19 cellular contexts compared by ENCODE assay signal in the genomic region with DNA sequence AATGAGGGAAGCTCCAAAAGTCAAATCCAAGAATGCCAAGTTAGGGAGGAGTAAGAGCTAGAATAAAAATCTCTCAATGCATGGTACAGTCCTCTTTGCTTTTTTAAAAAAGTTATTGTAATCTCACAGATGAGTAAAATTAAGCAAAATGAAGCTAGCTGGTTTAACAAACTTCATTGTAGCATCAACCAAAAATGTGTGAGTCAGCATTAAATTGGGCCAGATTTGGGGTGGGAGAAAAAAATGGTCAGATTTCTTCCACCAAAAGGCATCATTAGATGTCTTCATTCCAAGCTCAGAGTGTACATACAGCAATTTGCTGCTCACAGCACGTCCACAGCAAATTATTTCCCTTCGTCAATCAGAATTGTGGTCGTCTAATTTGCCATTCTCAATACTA.
DNase-seq lines count a peak whose midpoint lies in the region; ATAC-seq, FAIRE-seq and TF ChIP-seq lines count a peak whose summit lies in the region.
"Had no signal": no experiment of that assay in that cellular context is flagged by ENCODE, and none has a peak within 500 bp of the region (broad histone marks: within the 10 kb centered on the region; RNA-seq: fewer than 3 reads in every experiment).

No MANE protein-coding gene starts in this region.

- H3K9me3 ChIP-seq in A549 (no peaks in the 10 kb centered on the region), IMR-90 (ENCODE audit: control insufficient read depth, insufficient read depth, low read length) (0 out of 2 replicates have a peak, but pooled peaks cover 3% of the 10 kb centered on the region), H1 (ENCODE audit: insufficient read depth in 2 of 2, low read depth in 1 of 2, low read length in 1 of 2) (no peaks in the 10 kb centered on the region)
- H3K9me3 ChIP-seq: BLaER1 had no signal

- in situ Hi-C loops in IMR-90 (cut with MboI; ENCODE audit: low sequenced_read_pairs) = no loop called here

- dilution Hi-C loops in IMR-90 (cut with HindIII; ENCODE audit: low sequenced_read_pairs, unreplicated experiment) = no loop called here

- CTCF ChIA-PET in A549 (lab: Yijun Ruan, JAX) (interaction anchor here (1.2 kb wide), 1 partner anchor 18 kb away, joined by 4 read pairs; no protein-coding TSS in a partner anchor), IMR-90 (lab: Yijun Ruan, JAX) (no interaction called here), H1 (lab: Charles Lee; ENCODE audit: partially characterized antibody) (interaction anchor here (1.1 kb wide), 1 partner anchor 566 kb away, joined by 3 read pairs; no protein-coding TSS in a partner anchor)

- H3K4me3 ChIP-seq in A549 (no peak overlapping the region), IMR-90 (ENCODE audit: insufficient read depth, low read depth, low read length) (no peak overlapping the region), H1 (ENCODE audit: extremely low read depth in 1 of 4, insufficient read depth in 2 of 4, low read depth in 3 of 4, low read length in 4 of 4) (no peak overlapping the region)
- H3K4me3 ChIP-seq: BLaER1, GM23338 had no signal

- H4K91ac ChIP-seq in IMR-90 (ENCODE audit: insufficient read depth, low read depth, low read length) = no peak overlapping the region
- no peak overlapping the region for H4K91ac ChIP-seq in H1 (replicated peaks; ENCODE audit: insufficient read length, low read length)

- intact Hi-C loops in IMR-90 (cut with micrococcal nuclease) = no loop called here

- H3K4me1 ChIP-seq in A549 (peaks cover 14% of the 10 kb centered on the region), IMR-90 (ENCODE audit: control insufficient read depth, insufficient read depth, low read length) (no peaks in the 10 kb centered on the region), H1 (replicated peaks in 1 of 4; ENCODE audit: control insufficient read depth in 3 of 4, insufficient read depth in 4 of 4, low read length in 3 of 4) (peaks cover 0 to 6% (median 0%) of the 10 kb centered on the region in 4 experiments; a peak in 2 of 7 replicates)
- H3K4me1 ChIP-seq: BLaER1 had no signal

- 77% methylated on average over 3 of the region's 3 CpGs for WGBS in A549 (ENCODE audit: missing lambda C conversion rate)
- 80% methylated on average over 1 of the region's 3 CpGs; no CpG with 5 or more reads in 1 of the 2 experiments for WGBS in IMR-90 (ENCODE audit: extremely low coverage in 2 of 2, insufficient read length in 1 of 2), 2 experiments
- 96% methylated on average over 3 of the region's 3 CpGs; no CpG with 5 or more reads in 1 of the 2 experiments for whole genome bisulfite sequencing in H1 (ENCODE audit: extremely low coverage in 1 of 2, insufficient coverage in 1 of 2, insufficient read length in 1 of 2, insufficient replicate concordance in 2 of 2, low coverage in 1 of 2, low lambda C conversion rate in 2 of 2, missing lambda C conversion rate in 1 of 2), 2 experiments

- H2AK9ac ChIP-seq in IMR-90 (replicated peaks; ENCODE audit: low read depth, low read length, poor library complexity) = no peak overlapping the region

- H2BK120ac ChIP-seq in IMR-90 (ENCODE audit: low read depth, low read length) (no peak overlapping the region), H1 (replicated peaks; ENCODE audit: low read depth, low read length) (no peak overlapping the region)

- no TSS peak for BruUV-seq in IMR-90 (replicated peaks; lab: Mats Ljungman, UMichigan)

- FAIRE-seq in A549 (lab: Jason Lieb, UNC) (no peak), H1 (lab: Jason Lieb, UNC) (no peak)
- FAIRE-seq: D721Med, G401.6, GM12892, GM19239, H54 had no signal

- no peak overlapping the region for H2AFZ ChIP-seq in IMR-90 (replicated peaks; ENCODE audit: low read length, poor library complexity)
- H2AFZ ChIP-seq in H1 (ENCODE audit: low read length) = no peak overlapping the region
- H2AFZ ChIP-seq: GM23338 had no signal

- H2AK5ac ChIP-seq in IMR-90 (ENCODE audit: low read depth, low read length) (no peak overlapping the region), H1 (ENCODE audit: low read depth, low read length) (no peak overlapping the region)

- H4K5ac ChIP-seq in IMR-90 (ENCODE audit: low read depth, low read length) (no peak overlapping the region), H1 (ENCODE audit: insufficient read length, low read depth, low read length) (no peak overlapping the region)

- H3K9ac ChIP-seq in IMR-90 (ENCODE audit: low read depth, low read length) = no peak overlapping the region
- H3K9ac ChIP-seq in H1 (replicated peaks in 1 of 4; ENCODE audit: extremely low read depth in 1 of 4, low read depth in 3 of 4, low read length in 3 of 4) = no peak overlapping the region
- H3K9ac ChIP-seq: BLaER1 had no signal

- TF ChIP-seq EP300 in A549 (IDR thresholded peaks at IDR 0.05) (no peak), H1 (IDR thresholded peaks at IDR 0.05; ENCODE audit: borderline replicate concordance in 1 of 2, low read depth in 2 of 2, low read length in 2 of 2) (no peak)

- H3K23ac ChIP-seq in IMR-90 (ENCODE audit: low read depth, low read length) (no peak overlapping the region), H1 (ENCODE audit: insufficient read length) (no peak overlapping the region)

- TF ChIP-seq POLR2A in A549 (IDR thresholded peaks at IDR 0.05; ENCODE audit: low read length) (no peak), IMR-90 (IDR thresholded peaks at IDR 0.05; ENCODE audit: low read depth, low read length) (no peak), H1 (IDR thresholded peaks at IDR 0.05; ENCODE audit: control extremely low read depth in 1 of 2, low read depth in 2 of 2, low read length in 2 of 2) (no peak)

- TF ChIP-seq RAD21 in A549 (conservative IDR thresholded peaks at IDR 0.05 in 1 of 2, IDR thresholded peaks at IDR 0.05 in 1 of 2) = no peak
- TF ChIP-seq RAD21 in IMR-90 (IDR thresholded peaks at IDR 0.05; ENCODE audit: low read length) = no peak
- no peak for TF ChIP-seq RAD21 in H1 (IDR thresholded peaks at IDR 0.05 in 1 of 2, conservative IDR thresholded peaks at IDR 0.05 in 1 of 2; ENCODE audit: low read depth in 2 of 2, low read length in 2 of 2)

- TF ChIP-seq CTCF in A549 (IDR thresholded peaks at IDR 0.05) (no peak), IMR-90 (conservative IDR thresholded peaks at IDR 0.05; ENCODE audit: low read depth, low read length) (no peak), H1 (IDR thresholded peaks at IDR 0.05; ENCODE audit: control extremely low read depth in 1 of 3, insufficient read depth in 1 of 3, low read depth in 1 of 3, low read length in 3 of 3) (no peak)

- H3K4me2 ChIP-seq in A549 (no peak overlapping the region), IMR-90 (ENCODE audit: low read depth, low read length) (no peak overlapping the region), H1 (ENCODE audit: insufficient read depth in 1 of 2, low read depth in 2 of 2, low read length in 2 of 2) (no peak overlapping the region)
- H3K4me2 ChIP-seq: BLaER1, GM23338 had no signal

- H3K9me1 ChIP-seq in IMR-90 (ENCODE audit: insufficient read depth, low read length) = no peaks in the 10 kb centered on the region

- no peak for DNase-seq in A549 (ENCODE audit: low read depth in 1 of 2, low spot score in 1 of 2)
- no peak for DNase-seq in IMR-90
- no peak for DNase-seq in H1 (ENCODE audit: low read depth in 1 of 2, low spot score in 2 of 2)
- no peak for DNase-seq in COR-L47 (lab: John Stamatoyannopoulos, UW)
- DNase-seq in NK-92 (lab: John Stamatoyannopoulos, UW; ENCODE audit: unreplicated experiment) = no peak
- no peak for DNase-seq in DMS53 treated with DMSO at 0.1 percent for 48 hours (lab: John Stamatoyannopoulos, UW; ENCODE audit: unreplicated experiment)
- DNase-seq: 8988T; CD4-positive, CD25-positive, alpha-beta regulatory T cell; CD8-positive, alpha-beta T cell; DMS 273 treated with DMSO at 0.1 percent for 48 hours; DMS79 treated with DMSO at 0.1 percent for 48 hours; HCEC 1CT had no signal

- H2BK5ac ChIP-seq in IMR-90 (ENCODE audit: low read depth, low read length, poor library complexity, severe bottlenecking) (no peak overlapping the region), H1 (ENCODE audit: low read depth, low read length) (no peak overlapping the region)

- H2BK15ac ChIP-seq in IMR-90 (ENCODE audit: low read depth, low read length) (no peak overlapping the region), H1 (ENCODE audit: low read length) (no peak overlapping the region)

- POLR2A ChIA-PET in A549 (lab: Yijun Ruan, JAX) = no interaction called here
- POLR2A ChIA-PET in IMR-90 (lab: Charles Lee; ENCODE audit: unreplicated experiment) = no interaction called here
- POLR2A ChIA-PET in H1 (lab: Charles Lee; ENCODE audit: partially characterized antibody) = no interaction called here

- no peaks in the 10 kb centered on the region for H3K36me3 ChIP-seq in IMR-90 (ENCODE audit: control insufficient read depth, insufficient read depth, low read length)
- no peaks in the 10 kb centered on the region for H3K36me3 ChIP-seq in H1 (ENCODE audit: control insufficient read depth in 2 of 4, insufficient read depth in 4 of 4, low read length in 3 of 4)
- H3K36me3 ChIP-seq: BLaER1 had no signal

- no peak overlapping the region for H2BK12ac ChIP-seq in H1 (ENCODE audit: low read depth, low read length)

- no peaks in the 10 kb centered on the region for H3K79me2 ChIP-seq in H1 (ENCODE audit: control insufficient read depth in 1 of 2, insufficient read depth in 2 of 2, low read length in 2 of 2)

- H3K18ac ChIP-seq in IMR-90 (ENCODE audit: low read depth, low read length) (no peak overlapping the region), H1 (ENCODE audit: extremely low read depth, low read length) (no peak overlapping the region)

- H3K56ac ChIP-seq in IMR-90 (ENCODE audit: extremely low read depth, insufficient read depth, low read length) (no peak overlapping the region), H1 (replicated peaks; ENCODE audit: insufficient read length, low read depth, low read length) (no peak overlapping the region)

- H3K79me1 ChIP-seq in IMR-90 (ENCODE audit: low read depth in 1 of 2, low read length in 2 of 2) (no peaks in the 10 kb centered on the region), H1 (ENCODE audit: low read depth, low read length) (no peaks in the 10 kb centered on the region)

- H2BK20ac ChIP-seq in IMR-90 (ENCODE audit: low read depth, low read length) = no peak overlapping the region
- no peak overlapping the region for H2BK20ac ChIP-seq in H1 (ENCODE audit: low read length)

- ATAC-seq in A549 = no peak
- ATAC-seq in IMR-90 (ENCODE audit: low read depth) = no peak
- ATAC-seq: CD8-positive, alpha-beta T cell; GM23338 had no signal

- H3K4ac ChIP-seq in IMR-90 (ENCODE audit: low read depth, low read length) (no peak overlapping the region), H1 (replicated peaks; ENCODE audit: insufficient read length, low read depth, low read length) (no peak overlapping the region)

- H3K27ac ChIP-seq in A549 = no peak overlapping the region
- no peak overlapping the region for H3K27ac ChIP-seq in IMR-90 (ENCODE audit: insufficient read depth, low read length)
- no peak overlapping the region for H3K27ac ChIP-seq in H1 (ENCODE audit: low read depth, low read length)
- H3K27ac ChIP-seq: BLaER1 had no signal

- H3K14ac ChIP-seq in IMR-90 (replicated peaks; ENCODE audit: low read depth, low read length) = no peak overlapping the region
- H3K14ac ChIP-seq in H1 (ENCODE audit: insufficient read length) = no peak overlapping the region

- H3K27me3 ChIP-seq in IMR-90 (ENCODE audit: control insufficient read depth, insufficient read depth, low read length) (no peaks in the 10 kb centered on the region), H1 (replicated peaks in 1 of 4; ENCODE audit: control insufficient read depth in 3 of 4, extremely low read depth in 1 of 4, insufficient read depth in 3 of 4, low read length in 3 of 4) (no peaks in the 10 kb centered on the region)
- H3K27me3 ChIP-seq: BLaER1 had no signal

- no peak overlapping the region for H4K8ac ChIP-seq in IMR-90 (ENCODE audit: low read depth in 2 of 2, low read length in 2 of 2)
- no peak overlapping the region for H4K8ac ChIP-seq in H1 (ENCODE audit: extremely low read depth, insufficient read depth, low read length)

- H3K23me2 ChIP-seq in H1 (ENCODE audit: low read depth, low read length) = no peaks in the 10 kb centered on the region

- H4K20me1 ChIP-seq in IMR-90 (ENCODE audit: insufficient read depth, low read length) = no peaks in the 10 kb centered on the region
- H4K20me1 ChIP-seq in H1 (replicated peaks in 1 of 2; ENCODE audit: control insufficient read depth in 1 of 2, insufficient read depth in 2 of 2, low read length in 2 of 2) = no peaks in the 10 kb centered on the region
- H4K20me1 ChIP-seq: BLaER1 had no signal
